10 cellular contexts compared by ENCODE assay signal in genomic region chr20:10412591-10413408, GRCh38. TPM values are rescaled to one million over a fixed set of nuclear protein-coding genes. Genes with fewer than 3 reads are reported as not detected.
DNase-seq lines count a peak whose midpoint lies in the region; ATAC-seq, FAIRE-seq and TF ChIP-seq lines count a peak whose summit lies in the region.
"Had no signal": no experiment of that assay in that cellular context is flagged by ENCODE, and none has a peak within 500 bp of the region (broad histone marks: within the 10 kb centered on the region; RNA-seq: fewer than 3 reads in every experiment).

No MANE protein-coding gene starts in this region.

- DNase-seq in progenitor cell of endocrine pancreas (ENCODE audit: low spot score, unreplicated experiment) (no peak), frontal cortex (ENCODE audit: low spot score in 2 of 2) (no peak), CD14-positive monocyte (ENCODE audit: low spot score) (no peak)
- DNase-seq: KBM-7, testis had no signal

- TF ChIP-seq CTCF in brain (conservative IDR thresholded peaks at IDR 0.05), result peak; percentile 25 to 30
- peak; percentile 41 for TF ChIP-seq CTCF in progenitor cell of endocrine pancreas (IDR thresholded peaks at IDR 0.05; ENCODE audit: unreplicated experiment)
- no peak for TF ChIP-seq CTCF in CD14-positive monocyte (IDR thresholded peaks at IDR 0.05)

- peaks cover 22% of the 10 kb centered on the region for H3K4me1 Mint-ChIP-seq in brain
- H3K4me1 Mint-ChIP-seq in progenitor cell of endocrine pancreas (ENCODE audit: low read depth), result peaks cover 17% of the 10 kb centered on the region
- H3K4me1 Mint-ChIP-seq in CD14-positive monocyte, result peaks cover 4% of the 10 kb centered on the region

- H3K36me3 Mint-ChIP-seq in brain (peaks cover 12% of the 10 kb centered on the region), progenitor cell of endocrine pancreas (ENCODE audit: insufficient read depth) (peaks cover 11% of the 10 kb centered on the region), CD14-positive monocyte (peaks cover 48 to 57% of the 10 kb centered on the region in 2 donors)

- H3K9me3 Mint-ChIP-seq in brain, result no peaks in the 10 kb centered on the region
- H3K9me3 Mint-ChIP-seq in progenitor cell of endocrine pancreas (ENCODE audit: low read depth), result no peaks in the 10 kb centered on the region
- peaks cover 0 to 8% (median 0%) of the 10 kb centered on the region in 7 donors for H3K9me3 Mint-ChIP-seq in CD14-positive monocyte
- H3K9me3 Mint-ChIP-seq: activated naive CD4-positive, alpha-beta T cell treated with anti-CD3 and anti-CD28 coated beads, Interleukin-2, amount 50 U/mL, for 24 hours had no signal

- ATAC-seq in GM19043 (IDR thresholded peaks at IDR 0.05; ENCODE audit: low read depth, unreplicated experiment), result peak; percentile 68
- peak; percentile 67 for ATAC-seq in HG03432 (IDR thresholded peaks at IDR 0.05; ENCODE audit: unreplicated experiment)
- ATAC-seq in GM18858 (IDR thresholded peaks at IDR 0.05; ENCODE audit: unreplicated experiment), result no peak

- no peaks in the 10 kb centered on the region for H3K27me3 Mint-ChIP-seq in brain
- H3K27me3 Mint-ChIP-seq in progenitor cell of endocrine pancreas, result no peaks in the 10 kb centered on the region
- H3K27me3 Mint-ChIP-seq in CD14-positive monocyte (ENCODE audit: low read depth in 3 of 3), result no peaks in the 10 kb centered on the region
- H3K27me3 Mint-ChIP-seq: activated naive CD4-positive, alpha-beta T cell treated with anti-CD3 and anti-CD28 coated beads, Interleukin-2, amount 50 U/mL, for 24 hours had no signal

- H3K27ac Mint-ChIP-seq in brain (no peak overlapping the region), progenitor cell of endocrine pancreas (peak overlapping the region; percentile 45), CD14-positive monocyte (no peak overlapping the region)
- H3K27ac Mint-ChIP-seq: activated naive CD4-positive, alpha-beta T cell treated with anti-CD3 and anti-CD28 coated beads, Interleukin-2, amount 50 U/mL, for 24 hours had no signal

- FAIRE-seq in frontal cortex (lab: Jason Lieb, UNC), result no peak

- intact Hi-C loops in CD14-positive monocyte (cut with micrococcal nuclease), result no loop called here

- H3K4me3 Mint-ChIP-seq in brain (no peak overlapping the region), progenitor cell of endocrine pancreas (ENCODE audit: low read depth) (no peak overlapping the region), CD14-positive monocyte (no peak overlapping the region)
- H3K4me3 Mint-ChIP-seq: activated naive CD4-positive, alpha-beta T cell treated with anti-CD3 and anti-CD28 coated beads, Interleukin-2, amount 50 U/mL, for 24 hours had no signal

RNA-seq across cellular contexts. Expression of gene MKKS, which starts 21.2 kb away (rescaled TPM):
- polyA plus RNA-seq in brain (ENCODE audit: insufficient read depth, low read depth, low replicate concordance), result 19.4 TPM
- 17.8 and 18.7 TPM in 2 replicates for total RNA-seq in progenitor cell of endocrine pancreas
- 12.6 TPM for total RNA-seq in frontal cortex
- 10 to 100 TPM; 31.8 to 34.6 TPM for polyA plus RNA-seq in CD14-positive monocyte

RNA-seq across cellular contexts. Expression of gene SLX4IP, which starts 22.3 kb away (rescaled TPM):
- polyA plus RNA-seq in brain (ENCODE audit: insufficient read depth, low read depth, low replicate concordance) (1.9 TPM), CD14-positive monocyte (1 to 10 TPM in 1 of 2 donors, under 1 TPM in 1; 0.76 to 1.1 TPM)
- total RNA-seq in progenitor cell of endocrine pancreas (11.6 and 12.0 TPM in 2 replicates), frontal cortex (8.2 TPM)
